ENCODE assay signal across 8 cellular contexts in the genomic region with DNA sequence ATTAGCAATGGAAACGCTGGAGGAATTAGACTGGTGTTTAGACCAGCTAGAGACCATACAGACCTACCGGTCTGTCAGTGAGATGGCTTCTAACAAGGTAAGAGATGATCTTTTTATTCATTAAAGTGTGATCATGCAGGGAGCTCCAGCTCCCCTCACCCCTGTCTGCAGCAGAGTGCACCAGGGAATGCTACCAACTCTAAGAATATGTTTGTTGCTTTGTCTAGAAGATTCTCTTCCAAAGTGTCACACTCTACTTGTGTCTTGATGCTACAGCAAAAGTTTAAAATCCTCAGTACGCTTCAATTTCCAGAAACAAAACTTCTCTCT.
A peak's percentile ranks its signal among the peaks of the same experiment; 100 is the strongest.
DNase-seq lines count a peak whose midpoint lies in the region; ATAC-seq and TF ChIP-seq lines count a peak whose summit lies in the region.

No MANE protein-coding gene starts in this region.

- TF ChIP-seq CTCF in GM12864 (IDR thresholded peaks at IDR 0.05; ENCODE audit: low read depth, low read length, missing control alignments) (no peak), gastroesophageal sphincter (IDR thresholded peaks at IDR 0.05) (no peak), psoas muscle (IDR thresholded peaks at IDR 0.05) (no peak)

- H3K4me1 ChIP-seq in gastroesophageal sphincter (peaks cover 0 to 53% (median 0%) of the 10 kb centered on the region in 3 donors), psoas muscle (peaks cover 41% of the 10 kb centered on the region)

- intact Hi-C loops in psoas muscle (cut with DNase I) = loop anchor here in 1 of 2 donors (5.0 kb wide), 1 partner anchor 115 kb away; no protein-coding TSS in a partner anchor

- TF ChIP-seq EP300 in gastroesophageal sphincter (IDR thresholded peaks at IDR 0.05) = no peak

- WGBS in gastroesophageal sphincter (ENCODE audit: low coverage in 1 of 2), 2 donors = 0% methylated on average over 1 to 3 of the region's 3 CpGs
- 0 to 1% (median 0%) methylated on average over 3 of the region's 3 CpGs for WGBS in psoas muscle, 3 donors

- H3K4me3 ChIP-seq in GM12864 (ENCODE audit: low read depth, low read length) (peak overlapping the region; percentile 60), gastroesophageal sphincter (peak overlapping the region; percentile 56 to 97), psoas muscle (peak overlapping the region; percentile 89)

- peak; percentile 57 for ATAC-seq in SK-N-SH treated with all-trans-retinoic acid at 6 μM for 48 hours
- no peak for ATAC-seq in gastroesophageal sphincter
- ATAC-seq in psoas muscle = peak; percentile 4 to 12 (median 10)
- ATAC-seq in GM18870 (IDR thresholded peaks at IDR 0.05; ENCODE audit: unreplicated experiment) = no peak
- no peak for ATAC-seq in HG03457 (IDR thresholded peaks at IDR 0.05; ENCODE audit: unreplicated experiment)

- no peaks in the 10 kb centered on the region for H3K9me3 ChIP-seq in gastroesophageal sphincter
- H3K9me3 ChIP-seq in psoas muscle = no peaks in the 10 kb centered on the region

- no peak for TF ChIP-seq POLR2A in gastroesophageal sphincter (IDR thresholded peaks at IDR 0.05)

- DNase-seq in GM12864 (ENCODE audit: low read depth) (no peak), psoas muscle (no peak), NCI-H82 treated with DMSO at 0.1 percent for 48 hours (lab: John Stamatoyannopoulos, UW; ENCODE audit: unreplicated experiment) (no peak), activated gamma-delta T cell treated with Interleukin-2 at 50 U/mL for 16 hours (no peak)

- H3K27me3 ChIP-seq in gastroesophageal sphincter = no peaks in the 10 kb centered on the region
- no peaks in the 10 kb centered on the region for H3K27me3 ChIP-seq in psoas muscle (ENCODE audit: insufficient read depth in 3 of 3, low read length in 2 of 3)

- H3K27ac ChIP-seq in gastroesophageal sphincter = peak overlapping the region; percentile 83 to 100 (median 84)
- H3K27ac ChIP-seq in psoas muscle = peak overlapping the region; percentile 95

- no peaks in the 10 kb centered on the region for H3K36me3 ChIP-seq in gastroesophageal sphincter
- H3K36me3 ChIP-seq in psoas muscle (ENCODE audit: insufficient read depth in 1 of 2, low read depth in 1 of 2) = no peaks in the 10 kb centered on the region

TF ChIP-seq in SK-N-SH treated with all-trans-retinoic acid at 6 μM for 48 hours, 23 proteins besides CTCF, POLR2A, EP300 and RAD21:
- TF ChIP-seq RARB (CRISPR knock-in tag; IDR thresholded peaks at IDR 0.05) (no peak), SNAI2 (CRISPR knock-in tag; IDR thresholded peaks at IDR 0.05) (no peak), ZFP30 (CRISPR knock-in tag; IDR thresholded peaks at IDR 0.05) (no peak), ZNF70 (CRISPR knock-in tag; IDR thresholded peaks at IDR 0.05) (no peak), ZC3H10 (CRISPR knock-in tag; IDR thresholded peaks at IDR 0.05) (no peak), TOX (CRISPR knock-in tag; IDR thresholded peaks at IDR 0.05; ENCODE audit: borderline replicate concordance) (no peak), ISL1 (CRISPR knock-in tag; IDR thresholded peaks at IDR 0.05) (no peak)
TF ChIP-seq in SK-N-SH treated with all-trans-retinoic acid at 6 μM for 48 hours: peak in this region for 0.

Comparison
In these comparisons a context has a peak if more than half of its experiments do, and no peak if none do; other contexts are left out.
1. ATAC-seq: peak in SK-N-SH treated with all-trans-retinoic acid at 6 μM for 48 hours (single experiment) and psoas muscle (4 of 4); none in gastroesophageal sphincter (single experiment), GM18870 (single experiment) and HG03457 (single experiment).
2. Peak in every context shown above with its lines, with median percentiles within 50 percentile points of each other: H3K4me3 ChIP-seq.